In the genomic region with DNA sequence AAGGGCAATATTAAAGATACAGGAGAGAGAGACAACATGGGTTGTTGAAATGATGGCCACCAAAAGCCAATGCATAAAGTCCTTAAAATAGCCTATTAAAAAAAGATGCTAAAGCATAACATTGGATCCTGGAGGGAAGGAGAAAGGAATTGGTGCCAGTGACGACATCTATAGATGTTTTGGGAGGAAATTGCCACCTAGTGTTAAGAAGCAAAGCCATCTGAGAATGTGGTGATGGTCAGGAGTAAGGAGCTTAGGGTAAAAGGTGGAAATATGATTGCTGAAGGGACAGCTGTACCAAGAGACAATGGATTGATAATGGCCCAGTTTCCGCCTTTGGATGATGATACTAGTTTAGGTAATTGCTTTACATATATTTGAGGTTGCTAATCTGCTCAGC, we compare ENCODE assay signal across 25 cellular contexts.
A peak's percentile ranks its signal among the peaks of the same experiment; 100 is the strongest.
DNase-seq lines count a peak whose midpoint lies in the region; ATAC-seq and TF ChIP-seq lines count a peak whose summit lies in the region.
"Had no signal": no experiment of that assay in that cellular context is flagged by ENCODE, and none has a peak within 500 bp of the region (broad histone marks: within the 10 kb centered on the region; RNA-seq: fewer than 3 reads in every experiment).

No MANE protein-coding gene starts in this region.

- peaks cover 8% of the 10 kb centered on the region for H3K9me3 Mint-ChIP-seq in nephron progenitor cell

- no peak overlapping the region; the same call in 1 of the 2 replicates for H2AK5ac ChIP-seq in IMR-90 (ENCODE audit: low read depth, low read length)

- no peak overlapping the region for H2BK20ac ChIP-seq in IMR-90 (ENCODE audit: low read depth, low read length)

- H3K36me3 Mint-ChIP-seq in nephron progenitor cell (ENCODE audit: low read depth), result peaks cover 6% of the 10 kb centered on the region
- H3K36me3 Mint-ChIP-seq: CD4-positive, CD25-positive, alpha-beta regulatory T cell; natural killer cell had no signal

- H3K56ac ChIP-seq in IMR-90 (ENCODE audit: extremely low read depth, insufficient read depth, low read length), result no peak overlapping the region

- peak overlapping the region; percentile 9; the same call in 1 of the 2 replicates for H2BK120ac ChIP-seq in IMR-90 (ENCODE audit: low read depth, low read length)

- CTCF ChIA-PET in IMR-90 (lab: Yijun Ruan, JAX), result interaction anchor here (0.9 kb wide), 1 partner anchor 10 kb away, joined by 3 read pairs; no protein-coding TSS in a partner anchor

- H3K27ac Mint-ChIP-seq in nephron progenitor cell, result peak overlapping the region; percentile 57
- H3K27ac Mint-ChIP-seq: CD4-positive, CD25-positive, alpha-beta regulatory T cell; natural killer cell had no signal

- no peak overlapping the region for H3K27ac ChIP-seq in IMR-90 (ENCODE audit: insufficient read depth, low read length)
- no peak overlapping the region for H3K27ac ChIP-seq in brain microvascular endothelial cell
- H3K27ac ChIP-seq: lower lobe of right lung, spleen, WERI-Rb-1 had no signal

- H3K27me3 ChIP-seq in IMR-90 (ENCODE audit: control insufficient read depth, insufficient read depth, low read length) (no peaks in the 10 kb centered on the region), brain microvascular endothelial cell (replicated peaks) (no peaks in the 10 kb centered on the region)

- no peak overlapping the region for H2BK5ac ChIP-seq in IMR-90 (ENCODE audit: low read depth, low read length, poor library complexity, severe bottlenecking)

- no TSS peak for BruUV-seq in IMR-90 (replicated peaks; lab: Mats Ljungman, UMichigan)

- peaks cover 83% of the 10 kb centered on the region for H3K4me1 Mint-ChIP-seq in nephron progenitor cell
- H3K4me1 Mint-ChIP-seq: CD4-positive, CD25-positive, alpha-beta regulatory T cell; natural killer cell had no signal

- no peak overlapping the region for H3K9ac ChIP-seq in IMR-90 (ENCODE audit: low read depth, low read length)

- H3K18ac ChIP-seq in IMR-90 (ENCODE audit: low read depth, low read length), result no peak overlapping the region; the same call in 1 of the 2 replicates

- no peaks in the 10 kb centered on the region for H4K20me1 ChIP-seq in IMR-90 (ENCODE audit: insufficient read depth, low read length)

- H3K23ac ChIP-seq in IMR-90 (ENCODE audit: low read depth, low read length), result no peak overlapping the region

- no peak overlapping the region for H2BK15ac ChIP-seq in IMR-90 (ENCODE audit: low read depth, low read length)

- TF ChIP-seq RAD21 in IMR-90 (IDR thresholded peaks at IDR 0.05; ENCODE audit: low read length), result no peak

- in situ Hi-C loops in IMR-90 (cut with MboI; ENCODE audit: low sequenced_read_pairs), result no loop called here
- in situ Hi-C loops in brain microvascular endothelial cell (cut with HindIII; ENCODE audit: low pct_ligation_motif_present, low sequenced_read_pairs), result no loop called here

- H3K79me1 ChIP-seq in IMR-90 (ENCODE audit: low read depth in 1 of 2, low read length in 2 of 2), result no peaks in the 10 kb centered on the region

- no peaks in the 10 kb centered on the region for H3K27me3 Mint-ChIP-seq in nephron progenitor cell (ENCODE audit: low read depth, poor library complexity)

- H3K4ac ChIP-seq in IMR-90 (ENCODE audit: low read depth, low read length), result no peak overlapping the region

- 88% methylated on average over 1 of the region's 2 CpGs; no CpG with 5 or more reads in 1 of the 2 experiments for WGBS in IMR-90 (ENCODE audit: extremely low coverage in 2 of 2, insufficient read length in 1 of 2), 2 experiments

- H4K8ac ChIP-seq in IMR-90 (ENCODE audit: low read depth in 2 of 2, low read length in 2 of 2), result no peak overlapping the region

- no peak for TF ChIP-seq CTCF in IMR-90 (conservative IDR thresholded peaks at IDR 0.05; ENCODE audit: low read depth, low read length)
- peak; percentile 31 for TF ChIP-seq CTCF in brain microvascular endothelial cell (IDR thresholded peaks at IDR 0.05; ENCODE audit: low read depth, low read length, missing control alignments)
- TF ChIP-seq CTCF in nephron progenitor cell (IDR thresholded peaks at IDR 0.05), result no peak

- no peak overlapping the region for H3K4me3 Mint-ChIP-seq in nephron progenitor cell
- H3K4me3 Mint-ChIP-seq: CD4-positive, CD25-positive, alpha-beta regulatory T cell; natural killer cell had no signal

- no peak overlapping the region for H3K4me2 ChIP-seq in IMR-90 (ENCODE audit: low read depth, low read length)

- H3K9me1 ChIP-seq in IMR-90 (ENCODE audit: insufficient read depth, low read length), result peaks cover 6% of the 10 kb centered on the region

- H3K36me3 ChIP-seq in IMR-90 (ENCODE audit: control insufficient read depth, insufficient read depth, low read length) (no peaks in the 10 kb centered on the region), brain microvascular endothelial cell (replicated peaks) (no peaks in the 10 kb centered on the region)
- H3K36me3 ChIP-seq: lower lobe of right lung, spleen, WERI-Rb-1 had no signal

- ATAC-seq in IMR-90 (ENCODE audit: low read depth) (no peak), GM18873 (IDR thresholded peaks at IDR 0.05; ENCODE audit: low FRiP score, unreplicated experiment) (no peak), GM19452 (IDR thresholded peaks at IDR 0.05; ENCODE audit: unreplicated experiment) (no peak)
- ATAC-seq: K562, lower lobe of right lung, natural killer cell had no signal

- POLR2A ChIA-PET in IMR-90 (lab: Charles Lee; ENCODE audit: unreplicated experiment), result no interaction called here

- intact Hi-C loops in IMR-90 (cut with micrococcal nuclease), result no loop called here

- H3K4me1 ChIP-seq in IMR-90 (ENCODE audit: control insufficient read depth, insufficient read depth, low read length), result peaks cover 9% of the 10 kb centered on the region
- H3K4me1 ChIP-seq: lower lobe of right lung, spleen had no signal

- no peak overlapping the region for H4K5ac ChIP-seq in IMR-90 (ENCODE audit: low read depth, low read length)

- DNase-seq in EH (ENCODE audit: low read depth) (peak; percentile 34), IMR-90 (no peak), brain microvascular endothelial cell (no peak), nephron progenitor cell (no peak), pons (ENCODE audit: low spot score) (no peak)
- DNase-seq: activated CD4-positive, alpha-beta T cell treated with anti-CD3 and anti-CD28 coated beads, Interleukin-2, amount 50 U/mL, for 1 hour; activated naive CD4-positive, alpha-beta T cell; activated T-cell treated with anti-CD3 and anti-CD28 coated beads, Interleukin-2, amount 50 U/mL, for 48 hours; CD4-positive, CD25-positive, alpha-beta regulatory T cell; effector CD8-positive, alpha-beta T cell; erythroblast; foreskin melanocyte; lower lobe of right lung; MM.1S; natural killer cell; NCI-H2081 treated with DMSO at 0.1 percent for 48 hours; NCI-H82; OCI-M1; Right ventricle myocardium superior; spleen; T-helper 9 cell; WERI-Rb-1 had no signal

- H3K14ac ChIP-seq in IMR-90 (replicated peaks; ENCODE audit: low read depth, low read length), result no peak overlapping the region

- no peak overlapping the region for H4K91ac ChIP-seq in IMR-90 (ENCODE audit: insufficient read depth, low read depth, low read length)

- no peak overlapping the region for H2AK9ac ChIP-seq in IMR-90 (replicated peaks; ENCODE audit: low read depth, low read length, poor library complexity)

- dilution Hi-C loops in IMR-90 (cut with HindIII; ENCODE audit: low sequenced_read_pairs, unreplicated experiment), result no loop called here

- H3K4me3 ChIP-seq in IMR-90 (ENCODE audit: insufficient read depth, low read depth, low read length) (no peak overlapping the region), brain microvascular endothelial cell (ENCODE audit: low read depth, low read length) (no peak overlapping the region)
- H3K4me3 ChIP-seq: K562, lower lobe of right lung, spleen had no signal

- no peak overlapping the region for H2AFZ ChIP-seq in IMR-90 (replicated peaks; ENCODE audit: low read length, poor library complexity)

- no peaks in the 10 kb centered on the region for H3K9me3 ChIP-seq in IMR-90 (ENCODE audit: control insufficient read depth, insufficient read depth, low read length)
- H3K9me3 ChIP-seq: lower lobe of right lung had no signal

- no peak for TF ChIP-seq POLR2A in IMR-90 (IDR thresholded peaks at IDR 0.05; ENCODE audit: low read depth, low read length)

TF ChIP-seq in IMR-90, 13 proteins besides CTCF, POLR2A, EP300 and RAD21:
- no peak for TF ChIP-seq CEBPB (IDR thresholded peaks at IDR 0.05; ENCODE audit: low read depth, low read length)
- no peak for TF ChIP-seq NFE2L2 (IDR thresholded peaks at IDR 0.05; ENCODE audit: low read depth, low read length)
- TF ChIP-seq MAZ (IDR thresholded peaks at IDR 0.05; ENCODE audit: borderline replicate concordance, low read depth, low read length), result no peak
- no peak for TF ChIP-seq SMC3 (IDR thresholded peaks at IDR 0.05; ENCODE audit: low read depth, low read length)
- no peak for TF ChIP-seq BHLHE40 (IDR thresholded peaks at IDR 0.05; ENCODE audit: low read depth, low read length)
- no peak for TF ChIP-seq MAFK (IDR thresholded peaks at IDR 0.05; ENCODE audit: low read depth, low read length)
- TF ChIP-seq, protein P1, sequence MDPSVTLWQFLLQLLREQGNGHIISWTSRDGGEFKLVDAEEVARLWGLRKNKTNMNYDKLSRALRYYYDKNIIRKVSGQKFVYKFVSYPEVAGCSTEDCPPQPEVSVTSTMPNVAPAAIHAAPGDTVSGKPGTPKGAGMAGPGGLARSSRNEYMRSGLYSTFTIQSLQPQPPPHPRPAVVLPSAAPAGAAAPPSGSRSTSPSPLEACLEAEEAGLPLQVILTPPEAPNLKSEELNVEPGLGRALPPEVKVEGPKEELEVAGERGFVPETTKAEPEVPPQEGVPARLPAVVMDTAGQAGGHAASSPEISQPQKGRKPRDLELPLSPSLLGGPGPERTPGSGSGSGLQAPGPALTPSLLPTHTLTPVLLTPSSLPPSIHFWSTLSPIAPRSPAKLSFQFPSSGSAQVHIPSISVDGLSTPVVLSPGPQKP (IDR thresholded peaks at IDR 0.05; ENCODE audit: borderline replicate concordance, low read depth, low read length), result no peak
- no peak for TF ChIP-seq RFX5 (IDR thresholded peaks at IDR 0.05; ENCODE audit: low read depth, low read length)
- no peak for TF ChIP-seq MXI1 (IDR thresholded peaks at IDR 0.05; ENCODE audit: borderline replicate concordance, low read depth, low read length)
- TF ChIP-seq CHD1 (IDR thresholded peaks at IDR 0.05; ENCODE audit: low read depth, low read length), result no peak
- TF ChIP-seq, protein P2, sequence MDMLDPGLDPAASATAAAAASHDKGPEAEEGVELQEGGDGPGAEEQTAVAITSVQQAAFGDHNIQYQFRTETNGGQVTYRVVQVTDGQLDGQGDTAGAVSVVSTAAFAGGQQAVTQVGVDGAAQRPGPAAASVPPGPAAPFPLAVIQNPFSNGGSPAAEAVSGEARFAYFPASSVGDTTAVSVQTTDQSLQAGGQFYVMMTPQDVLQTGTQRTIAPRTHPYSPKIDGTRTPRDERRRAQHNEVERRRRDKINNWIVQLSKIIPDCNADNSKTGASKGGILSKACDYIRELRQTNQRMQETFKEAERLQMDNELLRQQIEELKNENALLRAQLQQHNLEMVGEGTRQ (IDR thresholded peaks at IDR 0.05; ENCODE audit: low read depth, low read length), result no peak
- no peak for TF ChIP-seq RCOR1 (IDR thresholded peaks at IDR 0.05; ENCODE audit: insufficient replicate concordance, low read length)
- no peak for TF ChIP-seq FOS (IDR thresholded peaks at IDR 0.05; ENCODE audit: low read depth, low read length)
TF ChIP-seq in IMR-90: peak in this region for 0.
